In genomic region chr22:27998511-27999410, GRCh38 we compare ENCODE assay signal across 16 cellular contexts.
A peak's percentile ranks its signal among the peaks of the same experiment; 100 is the strongest.
DNase-seq lines count a peak whose midpoint lies in the region; ATAC-seq and TF ChIP-seq lines count a peak whose summit lies in the region.
"Had no signal": no experiment of that assay in that cellular context is flagged by ENCODE, and none has a peak within 500 bp of the region (broad histone marks: within the 10 kb centered on the region; RNA-seq: fewer than 3 reads in every experiment).

No MANE protein-coding gene starts in this region.

- H3K4me1 Mint-ChIP-seq in glutamatergic neuron (ENCODE audit: low read depth, unreplicated experiment): peaks cover 6% of the 10 kb centered on the region

- no peaks in the 10 kb centered on the region for H3K36me3 Mint-ChIP-seq in glutamatergic neuron (ENCODE audit: unreplicated experiment)

- no peak for ATAC-seq in left cardiac atrium
- ATAC-seq in heart right ventricle: no peak
- no peak for ATAC-seq in lower lobe of right lung
- no peak for ATAC-seq in upper lobe of right lung
- no peak for ATAC-seq in GM18907 (IDR thresholded peaks at IDR 0.05; ENCODE audit: unreplicated experiment)

- H3K27ac ChIP-seq in heart right ventricle (no peak overlapping the region), lower lobe of right lung (no peak overlapping the region), upper lobe of right lung (no peak overlapping the region)
- H3K27ac ChIP-seq: BLaER1 treated with 17β-estradiol and CSF1 and Interleukin-3, amounts not matched to agents 10 nM and 100 nM had no signal

- H3K36me3 ChIP-seq in heart right ventricle (peaks cover 0 to 81% (median 19%) of the 10 kb centered on the region in 9 donors), lower lobe of right lung (peaks cover 65% of the 10 kb centered on the region), upper lobe of right lung (peaks cover 21% of the 10 kb centered on the region)
- H3K36me3 ChIP-seq: BLaER1 treated with 17β-estradiol and CSF1 and Interleukin-3, amounts not matched to agents 10 nM and 100 nM had no signal

- H3K27me3 ChIP-seq in heart right ventricle (no peaks in the 10 kb centered on the region), lower lobe of right lung (ENCODE audit: low read depth) (no peaks in the 10 kb centered on the region), upper lobe of right lung (no peaks in the 10 kb centered on the region)
- H3K27me3 ChIP-seq: BLaER1 treated with 17β-estradiol and CSF1 and Interleukin-3, amounts not matched to agents 10 nM and 100 nM had no signal

- no peaks in the 10 kb centered on the region for H3K27me3 Mint-ChIP-seq in glutamatergic neuron (ENCODE audit: unreplicated experiment)
- H3K27me3 Mint-ChIP-seq: CD4-positive, alpha-beta T cell had no signal

- no peaks in the 10 kb centered on the region for H3K9me3 ChIP-seq in heart right ventricle
- H3K9me3 ChIP-seq in lower lobe of right lung: no peaks in the 10 kb centered on the region
- no peaks in the 10 kb centered on the region for H3K9me3 ChIP-seq in upper lobe of right lung
- H3K9me3 ChIP-seq: BLaER1 treated with 17β-estradiol and CSF1 and Interleukin-3, amounts not matched to agents 10 nM and 100 nM; HAP-1 had no signal

- intact Hi-C loops in left cardiac atrium (cut with DNase I): no loop called here
- intact Hi-C loops in heart right ventricle (cut with DNase I): no loop called here
- intact Hi-C loops in lower lobe of right lung (cut with DNase I): no loop called here
- intact Hi-C loops in upper lobe of right lung (cut with DNase I): no loop called here

- H3K4me1 ChIP-seq in heart right ventricle (no peaks in the 10 kb centered on the region), lower lobe of right lung (no peaks in the 10 kb centered on the region), upper lobe of right lung (no peaks in the 10 kb centered on the region)
- H3K4me1 ChIP-seq: HAP-1 had no signal

- DNase-seq in left cardiac atrium (peak; percentile 18), heart right ventricle (no peak), glutamatergic neuron (peak; percentile 10), lower lobe of right lung (peak; percentile 40), upper lobe of right lung (peak; percentile 61), NCI-H82 treated with DMSO at 0.1 percent for 48 hours (lab: John Stamatoyannopoulos, UW; ENCODE audit: unreplicated experiment) (no peak), NCI-H1436 (lab: John Stamatoyannopoulos, UW) (no peak)
- DNase-seq: 8988T; AML-193; Calu3; CD4-positive, alpha-beta T cell; DMS 273 treated with DMSO at 0.1 percent for 48 hours had no signal

- WGBS in heart right ventricle, 2 donors: 93 to 95% methylated on average over 40 of the region's 40 CpGs

- H3K4me3 Mint-ChIP-seq in glutamatergic neuron (ENCODE audit: unreplicated experiment): no peak overlapping the region
- H3K4me3 Mint-ChIP-seq: CD4-positive, alpha-beta T cell had no signal

- no peak overlapping the region for H3K27ac Mint-ChIP-seq in glutamatergic neuron (ENCODE audit: unreplicated experiment)
- H3K27ac Mint-ChIP-seq: CD4-positive, alpha-beta T cell had no signal

- H3K9me3 Mint-ChIP-seq in glutamatergic neuron (ENCODE audit: unreplicated experiment): peaks cover 2% of the 10 kb centered on the region
- H3K9me3 Mint-ChIP-seq: CD4-positive, alpha-beta T cell had no signal

- no peak for TF ChIP-seq CTCF in heart right ventricle (IDR thresholded peaks at IDR 0.05)
- no peak for TF ChIP-seq CTCF in glutamatergic neuron (IDR thresholded peaks at IDR 0.05; ENCODE audit: partially characterized antibody, unreplicated experiment)
- TF ChIP-seq CTCF in lower lobe of right lung (IDR thresholded peaks at IDR 0.05): no peak
- no peak for TF ChIP-seq CTCF in upper lobe of right lung (IDR thresholded peaks at IDR 0.05)

- H3K4me3 ChIP-seq in heart right ventricle (no peak overlapping the region), lower lobe of right lung (no peak overlapping the region), upper lobe of right lung (no peak overlapping the region)
- H3K4me3 ChIP-seq: BLaER1 treated with 17β-estradiol and CSF1 and Interleukin-3, amounts not matched to agents 10 nM and 100 nM; GM12878; HAP-1 had no signal

Comparison
In these comparisons a context has a peak if more than half of its experiments do, and no peak if none do; other contexts are left out.
1. DNase-seq: peak in left cardiac atrium (single experiment), glutamatergic neuron (single experiment), lower lobe of right lung (single experiment) and upper lobe of right lung (single experiment); none in heart right ventricle (0 of 2), NCI-H82 treated with DMSO at 0.1 percent for 48 hours (single experiment) and NCI-H1436 (single experiment).